In genomic region chr9:503881-504852, GRCh38 we compare ENCODE assay signal across 1 cellular context.
TF ChIP-seq lines count a peak whose summit lies in the region.

Gene KANK1, plus strand, starts transcription at chr9:504695.

TF ChIP-seq in WTC11, 78 proteins besides CTCF, POLR2A, EP300 and RAD21 (continued from another document):
- TF ChIP-seq ARID4B (CRISPR knock-in tag; IDR thresholded peaks at IDR 0.05; ENCODE audit: borderline replicate concordance) (no peak; the same call in 1 of the 2 replicates), AFF4 (CRISPR knock-in tag; IDR thresholded peaks at IDR 0.05; ENCODE audit: borderline replicate concordance) (no peak), CDX4 (CRISPR knock-in tag; IDR thresholded peaks at IDR 0.05; ENCODE audit: borderline replicate concordance) (no peak), ESRRA (CRISPR knock-in tag; IDR thresholded peaks at IDR 0.05; ENCODE audit: borderline replicate concordance) (peak; percentile 78; the same call in 1 of the 2 replicates), NFE2L1 (CRISPR knock-in tag; IDR thresholded peaks at IDR 0.05) (no peak), TP53 (CRISPR knock-in tag; IDR thresholded peaks at IDR 0.05) (0 out of 2 replicates have a peak, but pooled peaks have one; percentile 22), NR1H2 (CRISPR knock-in tag; IDR thresholded peaks at IDR 0.05) (0 out of 2 replicates have a peak, but pooled peaks have one; percentile 31), ZNF317 (CRISPR knock-in tag; IDR thresholded peaks at IDR 0.05; ENCODE audit: borderline replicate concordance, low read depth) (no peak), FOXP1 (CRISPR knock-in tag; IDR thresholded peaks at IDR 0.05; ENCODE audit: borderline replicate concordance) (peak; percentile 57; the same call in 1 of the 2 replicates), SMAD4 (CRISPR knock-in tag; IDR thresholded peaks at IDR 0.05) (no peak), ZNF138 (CRISPR knock-in tag; conservative IDR thresholded peaks at IDR 0.05) (no peak), FOXP4 (CRISPR knock-in tag; IDR thresholded peaks at IDR 0.05) (no peak), MYBL2 (CRISPR knock-in tag; IDR thresholded peaks at IDR 0.05) (no peak), ATF2 (CRISPR knock-in tag; IDR thresholded peaks at IDR 0.05; ENCODE audit: borderline replicate concordance, low read depth) (no peak)
